Comparison of ENCODE assay signal across 1 cellular context in genomic region chr2:36912692-36913091, GRCh38.
TF ChIP-seq lines count a peak whose summit lies in the region.

No MANE protein-coding gene starts in this region.

TF ChIP-seq in IMR-90, 13 proteins besides CTCF, POLR2A, EP300 and RAD21 (continued from another document):
- TF ChIP-seq ELK1 (IDR thresholded peaks at IDR 0.05; ENCODE audit: borderline replicate concordance, low read depth, low read length) (no peak), NFE2L2 (IDR thresholded peaks at IDR 0.05; ENCODE audit: low read depth, low read length) (no peak), FOS (IDR thresholded peaks at IDR 0.05; ENCODE audit: low read depth, low read length) (no peak), MXI1 (IDR thresholded peaks at IDR 0.05; ENCODE audit: borderline replicate concordance, low read depth, low read length) (no peak), CHD1 (IDR thresholded peaks at IDR 0.05; ENCODE audit: low read depth, low read length) (no peak)
